In the genomic region with DNA sequence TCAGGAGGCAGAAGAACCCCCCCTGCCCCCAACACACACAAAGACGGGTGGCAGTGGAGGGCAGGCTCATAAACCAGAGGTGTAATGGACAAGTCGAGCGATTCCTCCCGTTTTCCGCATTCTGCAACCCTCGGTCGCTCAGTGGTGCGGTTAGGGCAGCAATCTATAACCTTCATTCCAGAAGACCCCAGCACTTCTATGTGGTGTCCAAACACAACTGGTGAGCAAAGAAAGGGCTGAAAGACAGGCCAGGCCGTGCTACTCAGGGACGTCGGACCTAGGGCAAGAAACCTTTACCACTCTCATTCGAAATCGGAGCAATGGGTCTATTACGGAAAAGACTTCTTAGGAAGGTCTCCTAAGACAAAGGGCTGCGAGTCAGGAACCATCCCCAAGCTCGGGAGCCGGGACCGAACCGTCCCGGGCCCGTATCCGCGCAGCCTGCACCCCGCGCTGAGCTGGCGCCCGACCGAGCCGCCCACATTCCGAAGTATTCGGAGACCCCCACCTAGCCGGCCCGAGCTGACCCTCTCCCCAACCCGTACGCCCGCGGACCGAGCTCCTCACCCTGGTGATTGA, we compare ENCODE assay signal across 8 cellular contexts. TPM values are rescaled to one million over a fixed set of nuclear protein-coding genes. Genes with fewer than 3 reads are reported as not detected.
DNase-seq lines count a peak whose midpoint lies in the region; ATAC-seq and TF ChIP-seq lines count a peak whose summit lies in the region.

No MANE protein-coding gene starts in this region.

- peaks cover 0 to 1% (median 0%) of the 10 kb centered on the region in 7 donors for H3K9me3 Mint-ChIP-seq in CD4-positive, CD25-positive, alpha-beta regulatory T cell

- peaks cover 4% of the 10 kb centered on the region for H3K79me1 ChIP-seq in mesenchymal stem cell (replicated peaks; ENCODE audit: low read length, poor library complexity, severe bottlenecking)

- H3K27ac ChIP-seq in CD4-positive, CD25-positive, alpha-beta regulatory T cell (ENCODE audit: insufficient read depth, low read length, poor library complexity, severe bottlenecking) = peak overlapping the region; percentile 76
- H3K27ac ChIP-seq in WERI-Rb-1 = peak overlapping the region; percentile 97
- peak overlapping the region; percentile 73 for H3K27ac ChIP-seq in effector memory CD4-positive, alpha-beta T cell (ENCODE audit: insufficient read depth, low read length, poor library complexity, severe bottlenecking)
- no peak overlapping the region for H3K27ac ChIP-seq in mesenchymal stem cell (ENCODE audit: low read length, poor library complexity, severe bottlenecking)
- peak overlapping the region; percentile 64 to 87 (median 86) for H3K27ac ChIP-seq in thyroid gland

- no peaks in the 10 kb centered on the region for H3K27me3 ChIP-seq in CD4-positive, CD25-positive, alpha-beta regulatory T cell (ENCODE audit: control insufficient read depth, insufficient read depth, low read length)
- no peaks in the 10 kb centered on the region for H3K27me3 ChIP-seq in WERI-Rb-1 (ENCODE audit: insufficient read depth, low read depth, severe bottlenecking)
- H3K27me3 ChIP-seq in effector memory CD4-positive, alpha-beta T cell (replicated peaks; ENCODE audit: control insufficient read depth, insufficient read depth, low read length, poor library complexity, severe bottlenecking) = no peaks in the 10 kb centered on the region
- H3K27me3 ChIP-seq in mesenchymal stem cell (ENCODE audit: control insufficient read depth in 1 of 2, insufficient read depth in 1 of 2, low read length in 2 of 2) = no peaks in the 10 kb centered on the region
- H3K27me3 ChIP-seq in thyroid gland = no peaks in the 10 kb centered on the region

- TF ChIP-seq CTCF in WERI-Rb-1 (IDR thresholded peaks at IDR 0.05; ENCODE audit: low read depth, low read length) (no peak), thyroid gland (IDR thresholded peaks at IDR 0.05) (no peak)

- peak overlapping the region; percentile 96 for H2AFZ ChIP-seq in mesenchymal stem cell (ENCODE audit: low read depth, low read length)

- H3K27me3 Mint-ChIP-seq in CD4-positive, CD25-positive, alpha-beta regulatory T cell = peaks cover 16% of the 10 kb centered on the region

- under 1% methylated on average over 29 of the region's 38 CpGs for WGBS in mesenchymal stem cell
- WGBS in thyroid gland, 2 donors = 0 to 1% methylated on average over 25 to 30 of the region's 38 CpGs

- peak in 2 of 3 donors; percentile 2 to 44 for DNase-seq in CD4-positive, CD25-positive, alpha-beta regulatory T cell
- DNase-seq in WERI-Rb-1 (no peak), mesenchymal stem cell (peak; percentile 48), thyroid gland (peak; percentile 39 to 42), hippocampal formation (lab: John Stamatoyannopoulos, UW) (no peak)
- peak in 1 of 3 donors; percentile 6 for DNase-seq in effector memory CD4-positive, alpha-beta T cell

- H3K9me3 ChIP-seq in CD4-positive, CD25-positive, alpha-beta regulatory T cell (ENCODE audit: control insufficient read depth in 2 of 2, low read length in 2 of 2) = no peaks in the 10 kb centered on the region
- H3K9me3 ChIP-seq in WERI-Rb-1 (ENCODE audit: severe bottlenecking) = no peaks in the 10 kb centered on the region
- H3K9me3 ChIP-seq in effector memory CD4-positive, alpha-beta T cell (ENCODE audit: control insufficient read depth, low read length) = no peaks in the 10 kb centered on the region
- H3K9me3 ChIP-seq in mesenchymal stem cell (ENCODE audit: control insufficient read depth, low read length) = no peaks in the 10 kb centered on the region
- H3K9me3 ChIP-seq in thyroid gland = no peaks in the 10 kb centered on the region

- H3K4me2 ChIP-seq in mesenchymal stem cell (ENCODE audit: low read length, poor library complexity, severe bottlenecking) = peak overlapping the region; percentile 60

- H3K23ac ChIP-seq in mesenchymal stem cell (ENCODE audit: low read length in 2 of 2) = peak overlapping the region in 1 of 2 experiments; percentile 66

- H4K8ac ChIP-seq in mesenchymal stem cell (ENCODE audit: low read length) = peak overlapping the region; percentile 99

- peak overlapping the region; percentile 89 for H3K9ac ChIP-seq in mesenchymal stem cell (ENCODE audit: low read length)

- H3K27ac Mint-ChIP-seq in CD4-positive, CD25-positive, alpha-beta regulatory T cell = peak overlapping the region; percentile 86 to 95 (median 94)

- H3K36me3 Mint-ChIP-seq in CD4-positive, CD25-positive, alpha-beta regulatory T cell = no peaks in the 10 kb centered on the region

- H3K4me1 Mint-ChIP-seq in CD4-positive, CD25-positive, alpha-beta regulatory T cell = peaks cover 25 to 55% (median 46%) of the 10 kb centered on the region in 4 donors

- no peak for TF ChIP-seq POLR2A in thyroid gland (IDR thresholded peaks at IDR 0.05)

- H2BK15ac ChIP-seq in mesenchymal stem cell (ENCODE audit: low read depth, poor library complexity, severe bottlenecking) = peak overlapping the region; percentile 67

- H2AK5ac ChIP-seq in mesenchymal stem cell (ENCODE audit: low read length, severe bottlenecking) = no peak overlapping the region

- H4K91ac ChIP-seq in mesenchymal stem cell (ENCODE audit: low read length) = peak overlapping the region; percentile 99

- H3K36me3 ChIP-seq in CD4-positive, CD25-positive, alpha-beta regulatory T cell (ENCODE audit: control insufficient read depth, insufficient read depth, low read length) = no peaks in the 10 kb centered on the region
- peaks cover 7% of the 10 kb centered on the region for H3K36me3 ChIP-seq in WERI-Rb-1
- H3K36me3 ChIP-seq in effector memory CD4-positive, alpha-beta T cell (ENCODE audit: control insufficient read depth, insufficient read depth, low read length) = no peaks in the 10 kb centered on the region
- H3K36me3 ChIP-seq in mesenchymal stem cell (ENCODE audit: control insufficient read depth in 1 of 2, insufficient read depth in 2 of 2, low read depth in 1 of 2, low read length in 2 of 2) = no peaks in the 10 kb centered on the region
- no peaks in the 10 kb centered on the region for H3K36me3 ChIP-seq in thyroid gland

- no peak overlapping the region for H2BK12ac ChIP-seq in mesenchymal stem cell (ENCODE audit: low read length in 2 of 2)

- peak overlapping the region; percentile 88 to 97 (median 92) for H3K4me3 Mint-ChIP-seq in CD4-positive, CD25-positive, alpha-beta regulatory T cell

- peak overlapping the region; percentile 94 to 97 for H3K4ac ChIP-seq in mesenchymal stem cell (ENCODE audit: low read depth in 1 of 2, low read length in 2 of 2)

- peak overlapping the region; percentile 79 for H2BK120ac ChIP-seq in mesenchymal stem cell (ENCODE audit: low read depth, low read length)

- ATAC-seq in CD4-positive, CD25-positive, alpha-beta regulatory T cell (ENCODE audit: low read depth in 2 of 2) = peak; percentile 9 to 12
- peak; percentile 15 for ATAC-seq in GM19328 (IDR thresholded peaks at IDR 0.05; ENCODE audit: unreplicated experiment)
- peak; percentile 35 for ATAC-seq in HG03432 (IDR thresholded peaks at IDR 0.05; ENCODE audit: unreplicated experiment)

- H3K4me3 ChIP-seq in CD4-positive, CD25-positive, alpha-beta regulatory T cell (ENCODE audit: low read depth, low read length) = peak overlapping the region; percentile 95
- peak overlapping the region; percentile 70 for H3K4me3 ChIP-seq in WERI-Rb-1 (ENCODE audit: low read depth, low read length)
- peak overlapping the region; percentile 91 for H3K4me3 ChIP-seq in effector memory CD4-positive, alpha-beta T cell (ENCODE audit: insufficient read depth, low read depth, low read length, poor library complexity, severe bottlenecking)
- H3K4me3 ChIP-seq in mesenchymal stem cell (ENCODE audit: insufficient read depth in 1 of 2, low read depth in 1 of 2, low read length in 2 of 2) = peak overlapping the region; percentile 90 to 95
- H3K4me3 ChIP-seq in thyroid gland (replicated peaks in 1 of 3) = peak overlapping the region; percentile 56 to 91 (median 77)

- peak overlapping the region; percentile 44 to 92 for H3K14ac ChIP-seq in mesenchymal stem cell (ENCODE audit: low read length in 2 of 2)

- peak overlapping the region; percentile 89 to 96 for H3K18ac ChIP-seq in mesenchymal stem cell (ENCODE audit: low read depth in 1 of 2, low read length in 2 of 2)

- H2BK5ac ChIP-seq in mesenchymal stem cell (ENCODE audit: low read depth, low read length, poor library complexity, severe bottlenecking) = peak overlapping the region; percentile 81

- intact Hi-C loops in thyroid gland (cut with DNase I) = no loop called here

- peaks cover 50% of the 10 kb centered on the region for H3K4me1 ChIP-seq in CD4-positive, CD25-positive, alpha-beta regulatory T cell (ENCODE audit: control insufficient read depth, insufficient read depth, low read length, poor library complexity, severe bottlenecking)
- peaks cover 14% of the 10 kb centered on the region for H3K4me1 ChIP-seq in effector memory CD4-positive, alpha-beta T cell (ENCODE audit: control insufficient read depth, insufficient read depth, low read length, poor library complexity, severe bottlenecking)
- H3K4me1 ChIP-seq in mesenchymal stem cell (ENCODE audit: control insufficient read depth, insufficient read depth, low read depth, low read length) = peaks cover 7% of the 10 kb centered on the region
- peaks cover 20 to 21% of the 10 kb centered on the region in 2 donors for H3K4me1 ChIP-seq in thyroid gland

RNA-seq across cellular contexts. Expression of gene ARL5A, which starts 0.6 kb away (rescaled TPM):
- 27.3 TPM for total RNA-seq in CD4-positive, CD25-positive, alpha-beta regulatory T cell
- polyA plus RNA-seq in CD4-positive, CD25-positive, alpha-beta regulatory T cell = 10 to 100 TPM; 60.1 to 90.5 (median 71.9) TPM
- polyA plus RNA-seq in mesenchymal stem cell (2013, experiment 1 of 2) = 25.4 TPM
- polyA plus RNA-seq in mesenchymal stem cell (2013, experiment 2 of 2) = 28.4 TPM
- 10 to 100 TPM; 64.4 to 79.4 (median 71.0) TPM for total RNA-seq in thyroid gland

Comparison
In these comparisons a context has a peak if more than half of its experiments do, and no peak if none do; other contexts are left out.
1. DNase-seq: peak in CD4-positive, CD25-positive, alpha-beta regulatory T cell (2 of 3), mesenchymal stem cell (single experiment) and thyroid gland (2 of 2); none in WERI-Rb-1 (single experiment) and hippocampal formation (0 of 2).
2. Peak in every context shown above with its lines, with median percentiles within 50 percentile points of each other: ATAC-seq and H3K4me3 ChIP-seq.